ENCODE assay signal across 8 cellular contexts in the genomic region with DNA sequence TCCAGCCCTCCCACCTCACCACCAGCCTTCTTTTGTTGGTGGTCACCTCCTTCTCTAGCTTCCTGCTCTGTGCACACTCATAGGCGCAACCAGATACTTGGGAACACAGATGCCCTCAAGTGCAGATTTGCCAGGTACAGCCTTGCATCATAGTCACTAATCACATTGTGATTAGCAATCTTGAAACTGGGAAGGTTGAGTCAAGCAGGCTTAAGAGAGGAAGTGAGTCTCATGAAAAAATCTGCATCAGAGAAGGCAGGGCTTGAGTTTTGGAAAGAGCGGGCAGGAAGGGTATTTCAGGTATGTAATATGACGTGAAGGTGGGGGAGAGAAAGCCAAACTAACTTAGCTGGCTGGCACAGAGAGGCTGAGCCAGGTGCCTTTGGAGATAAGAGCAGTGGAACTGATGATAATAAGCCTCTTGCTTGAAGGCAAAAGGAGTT. TPM values are rescaled to one million over a fixed set of nuclear protein-coding genes. Genes with fewer than 3 reads are reported as not detected.
DNase-seq lines count a peak whose midpoint lies in the region; ATAC-seq and TF ChIP-seq lines count a peak whose summit lies in the region.

No MANE protein-coding gene starts in this region.

- intact Hi-C loops in lower lobe of right lung (cut with DNase I) (no loop called here), dorsolateral prefrontal cortex (cut with DNase I) (loop anchor here in 1 of 2 donors (5.0 kb wide), 1 partner anchor 37 kb away; no protein-coding TSS in a partner anchor)

- H3K36me3 ChIP-seq in lower lobe of right lung: peaks cover 11% of the 10 kb centered on the region

- TF ChIP-seq CTCF in lower lobe of right lung (IDR thresholded peaks at IDR 0.05) (no peak), dorsolateral prefrontal cortex (IDR thresholded peaks at IDR 0.05 in 54 of 56, conservative IDR thresholded peaks at IDR 0.05 in 2 of 56; ENCODE audit: low read depth in 1 of 56, partially characterized antibody in 56 of 56) (no peak)

- no peaks in the 10 kb centered on the region for H3K9me3 Mint-ChIP-seq in activated CD4-positive, alpha-beta T cell treated with anti-CD3 and anti-CD28 coated beads, Interleukin-2, amount 10 ng/mL, durations not matched to agents 7 days and 5 days

- no peaks in the 10 kb centered on the region for H3K9me3 ChIP-seq in lower lobe of right lung

- H3K4me3 ChIP-seq in lower lobe of right lung (no peak overlapping the region), dorsolateral prefrontal cortex (no peak overlapping the region)

- H3K27ac Mint-ChIP-seq in activated CD4-positive, alpha-beta T cell treated with anti-CD3 and anti-CD28 coated beads, Interleukin-2, amount 10 ng/mL, durations not matched to agents 7 days and 5 days: peak overlapping the region; percentile 81

- DNase-seq in CD1c-positive myeloid dendritic cell (ENCODE audit: extremely low spot score) (peak; percentile 93), lower lobe of right lung (no peak), ureter (ENCODE audit: low spot score) (no peak), inferior parietal cortex (ENCODE audit: extremely low spot score) (no peak), dorsolateral prefrontal cortex (no peak)
- peak; percentile 52 for DNase-seq in activated CD4-positive, alpha-beta T cell treated with anti-CD3 and anti-CD28 coated beads, Interleukin-2, amount 10 ng/mL, durations not matched to agents 7 days and 5 days

- peak; percentile 38 for ATAC-seq in GM19438 (IDR thresholded peaks at IDR 0.05; ENCODE audit: low read depth, unreplicated experiment)
- peak; percentile 19 for ATAC-seq in HG03521 (IDR thresholded peaks at IDR 0.05; ENCODE audit: unreplicated experiment)
- peak; percentile 64 to 72 for ATAC-seq in lower lobe of right lung

- peaks cover 75% of the 10 kb centered on the region for H3K4me1 ChIP-seq in lower lobe of right lung

- no peaks in the 10 kb centered on the region for H3K27me3 Mint-ChIP-seq in activated CD4-positive, alpha-beta T cell treated with anti-CD3 and anti-CD28 coated beads, Interleukin-2, amount 10 ng/mL, durations not matched to agents 7 days and 5 days

- H3K36me3 Mint-ChIP-seq in activated CD4-positive, alpha-beta T cell treated with anti-CD3 and anti-CD28 coated beads, Interleukin-2, amount 10 ng/mL, durations not matched to agents 7 days and 5 days (ENCODE audit: low read depth): peaks cover 3% of the 10 kb centered on the region

- H3K27me3 ChIP-seq in lower lobe of right lung (ENCODE audit: low read depth) (no peaks in the 10 kb centered on the region), dorsolateral prefrontal cortex (no peaks in the 10 kb centered on the region)

- H3K4me1 Mint-ChIP-seq in activated CD4-positive, alpha-beta T cell treated with anti-CD3 and anti-CD28 coated beads, Interleukin-2, amount 10 ng/mL, durations not matched to agents 7 days and 5 days: peaks cover 67% of the 10 kb centered on the region

- CTCF ChIA-PET in activated CD4-positive, alpha-beta T cell treated with anti-CD3 and anti-CD28 coated beads, Interleukin-2, amount 10 ng/mL, durations not matched to agents 7 days and 5 days (lab: Charles Lee): interaction anchor here (0.9 to 1.9 kb wide), 7 partner anchors 10 to 158 kb away, joined by 3 to 9 read pairs (median 4); partner anchors contain the start of genes IRF9, TGM1 and TINF2

- POLR2A ChIA-PET in activated CD4-positive, alpha-beta T cell treated with anti-CD3 and anti-CD28 coated beads, Interleukin-2, amount 10 ng/mL, durations not matched to agents 7 days and 5 days (lab: Charles Lee): interaction anchor here (0.6 to 1.1 kb wide), 3 partner anchors 16 to 63 kb away, joined by 3 to 4 read pairs (median 3); partner anchors contain the start of gene TINF2

- peak overlapping the region; percentile 98 for H3K27ac ChIP-seq in lower lobe of right lung
- peak overlapping the region in 5 of 59 donors; percentile 22 to 46 (median 41) for H3K27ac ChIP-seq in dorsolateral prefrontal cortex

- no peak overlapping the region for H3K4me3 Mint-ChIP-seq in activated CD4-positive, alpha-beta T cell treated with anti-CD3 and anti-CD28 coated beads, Interleukin-2, amount 10 ng/mL, durations not matched to agents 7 days and 5 days

RNA-seq across cellular contexts. Expression of gene RABGGTA, which starts 2.7 kb away (rescaled TPM):
- total RNA-seq in activated CD4-positive, alpha-beta T cell treated with anti-CD3 and anti-CD28 coated beads, Interleukin-2, amount 10 ng/mL, durations not matched to agents 7 days and 5 days: 10 to 100 TPM; 54.8 to 55.0 TPM
- total RNA-seq in lower lobe of right lung (50.4 TPM), ureter (36.1 TPM), dorsolateral prefrontal cortex (10 to 100 TPM; 22.9 to 63.2 (median 35.7) TPM)

RNA-seq across cellular contexts. Expression of gene TGM1, which starts 11.1 kb away (rescaled TPM):
- total RNA-seq in activated CD4-positive, alpha-beta T cell treated with anti-CD3 and anti-CD28 coated beads, Interleukin-2, amount 10 ng/mL, durations not matched to agents 7 days and 5 days: 1 to 10 TPM; 6.5 TPM
- total RNA-seq in lower lobe of right lung (5.9 TPM), ureter (7.7 TPM), dorsolateral prefrontal cortex (10 to 100 TPM in 8 of 120 experiments, 1 to 10 TPM in 112; 1.4 to 15.9 (median 6.2) TPM)

RNA-seq across cellular contexts. Expression of gene DHRS1, which starts 25.5 kb away (rescaled TPM):
- 10 to 100 TPM; 31.7 to 35.0 TPM for total RNA-seq in activated CD4-positive, alpha-beta T cell treated with anti-CD3 and anti-CD28 coated beads, Interleukin-2, amount 10 ng/mL, durations not matched to agents 7 days and 5 days
- total RNA-seq in lower lobe of right lung (22.7 TPM), ureter (28.7 TPM), dorsolateral prefrontal cortex (10 to 100 TPM; 14.1 to 34.4 (median 22.4) TPM)

RNA-seq across cellular contexts. Expression of gene NOP9, which starts 25.5 kb away (rescaled TPM):
- total RNA-seq in activated CD4-positive, alpha-beta T cell treated with anti-CD3 and anti-CD28 coated beads, Interleukin-2, amount 10 ng/mL, durations not matched to agents 7 days and 5 days: 10 to 100 TPM; 30.8 to 35.2 TPM
- total RNA-seq in lower lobe of right lung: 22.0 TPM
- total RNA-seq in ureter: 36.5 TPM
- 10 to 100 TPM; 21.2 to 33.3 (median 26.9) TPM for total RNA-seq in dorsolateral prefrontal cortex

RNA-seq across cellular contexts. Expression of gene TINF2, which starts 31.7 kb away (rescaled TPM):
- total RNA-seq in activated CD4-positive, alpha-beta T cell treated with anti-CD3 and anti-CD28 coated beads, Interleukin-2, amount 10 ng/mL, durations not matched to agents 7 days and 5 days: 100 to 1,000 TPM; 130 to 141 TPM
- total RNA-seq in lower lobe of right lung: 85.7 TPM
- 82.5 TPM for total RNA-seq in ureter
- total RNA-seq in dorsolateral prefrontal cortex: 10 to 100 TPM; 31.9 to 73.8 (median 52.4) TPM

Comparison
In these comparisons a context has a peak if more than half of its experiments do, and no peak if none do; other contexts are left out.
1. DNase-seq: peak in CD1c-positive myeloid dendritic cell (single experiment) and activated CD4-positive, alpha-beta T cell treated with anti-CD3 and anti-CD28 coated beads, Interleukin-2, amount 10 ng/mL, durations not matched to agents 7 days and 5 days (single experiment); none in lower lobe of right lung (single experiment), ureter (single experiment), inferior parietal cortex (single experiment) and dorsolateral prefrontal cortex (0 of 10).
2. Peak in every context shown above with its lines, with median percentiles within 50 percentile points of each other: ATAC-seq.